Comparison of ENCODE assay signal across 8 cellular contexts in the genomic region with DNA sequence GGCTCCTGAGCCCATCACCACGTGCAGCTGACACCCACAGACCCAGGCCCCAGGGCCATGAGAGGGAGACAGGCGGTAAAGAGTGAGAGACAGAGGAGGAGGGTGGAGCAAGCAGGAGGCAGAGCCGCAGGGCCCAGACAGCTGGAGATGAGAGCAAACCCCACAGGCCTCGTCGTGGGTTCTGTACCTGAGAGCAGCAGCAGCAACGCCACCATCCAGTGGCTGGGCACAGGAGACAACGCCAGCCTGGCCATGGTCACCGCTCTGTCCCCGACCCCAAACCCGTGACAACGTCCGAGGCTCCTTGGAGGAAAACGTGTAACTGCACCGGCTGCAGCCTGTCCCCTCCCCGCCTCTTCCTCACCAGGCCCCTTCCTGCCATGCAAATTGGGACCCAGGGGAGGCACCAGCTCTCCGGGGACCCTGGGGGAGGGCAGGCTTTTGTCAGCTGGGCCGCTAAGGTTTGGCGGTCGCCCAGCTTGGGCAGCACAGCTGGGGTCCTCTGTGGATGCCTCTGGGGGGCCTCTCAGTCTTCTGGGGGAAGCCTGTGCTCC. TPM values are rescaled to one million over a fixed set of nuclear protein-coding genes. Genes with fewer than 3 reads are reported as not detected.
DNase-seq lines count a peak whose midpoint lies in the region; ATAC-seq lines count a peak whose summit lies in the region.

A gene (minus strand): TSS at position 324 of the 554 bp plus-strand sequence. CDS start 70 bp downstream, at position 254.

- intact Hi-C loops in left colon (cut with DNase I, micrococcal nuclease), result no loop called here

- DNase-seq in activated CD4-positive, alpha-beta T cell treated with anti-CD3 and anti-CD28 coated beads for 48 hours, result peak; percentile 65
- peak; percentile 38 to 53 for DNase-seq in left colon
- no peak for DNase-seq in DMS114 treated with DMSO at 0.1 percent for 48 hours (lab: John Stamatoyannopoulos, UW; ENCODE audit: unreplicated experiment)
- DNase-seq in NCI-H2081 (lab: John Stamatoyannopoulos, UW), result no peak
- DNase-seq in A172 (ENCODE audit: low spot score), result no peak
- DNase-seq in NCI-H2196 treated with DMSO at 0.1 percent for 48 hours (lab: John Stamatoyannopoulos, UW; ENCODE audit: unreplicated experiment), result no peak

- ATAC-seq in GM19025 (IDR thresholded peaks at IDR 0.05; ENCODE audit: low read depth, unreplicated experiment) (peak; percentile 84), HG02885 (IDR thresholded peaks at IDR 0.05; ENCODE audit: poor library complexity, unreplicated experiment) (peak; percentile 78), left colon (peak; percentile 27)

RNA-seq across cellular contexts. Expression of the gene that starts here (rescaled TPM):
- total RNA-seq in left colon, result 1 to 10 TPM; 2.0 to 4.0 TPM
- total RNA-seq in A172 (2014; rRNA removed; shearing (Covaris generic)), result 0.10 and 0.72 TPM in 2 replicates

Comparison
In these comparisons a context has a peak if more than half of its experiments do, and no peak if none do; other contexts are left out.
1. ATAC-seq: peak in every context shown above with its lines; median percentile 84 in GM19025; 78 in HG02885; 27 in left colon.
2. DNase-seq: peak in activated CD4-positive, alpha-beta T cell treated with anti-CD3 and anti-CD28 coated beads for 48 hours (single experiment) and left colon (2 of 2); none in DMS114 treated with DMSO at 0.1 percent for 48 hours (single experiment), NCI-H2081 (0 of 2), A172 (single experiment) and NCI-H2196 treated with DMSO at 0.1 percent for 48 hours (single experiment).